In genomic region chr18:10124557-10124956, GRCh38 we compare ENCODE assay signal across 19 cellular contexts.
DNase-seq lines count a peak whose midpoint lies in the region; ATAC-seq and TF ChIP-seq lines count a peak whose summit lies in the region.
"Had no signal": no experiment of that assay in that cellular context is flagged by ENCODE, and none has a peak within 500 bp of the region (broad histone marks: within the 10 kb centered on the region; RNA-seq: fewer than 3 reads in every experiment).

No MANE protein-coding gene starts in this region.

- H3K27me3 ChIP-seq in hepatocyte, result no peaks in the 10 kb centered on the region
- H3K27me3 ChIP-seq in neural progenitor cell, result peaks cover 3% of the 10 kb centered on the region
- H3K27me3 ChIP-seq in vagina, result no peaks in the 10 kb centered on the region

- no peak overlapping the region for H2AFZ ChIP-seq in hepatocyte
- H2AFZ ChIP-seq in neural progenitor cell (replicated peaks), result no peak overlapping the region
- H2AFZ ChIP-seq: GM23248 had no signal

- H3K4me1 ChIP-seq in hepatocyte (ENCODE audit: insufficient read depth), result peaks cover 20% of the 10 kb centered on the region
- peaks cover 6% of the 10 kb centered on the region for H3K4me1 ChIP-seq in neural progenitor cell
- peaks cover 37% of the 10 kb centered on the region for H3K4me1 ChIP-seq in vagina

- H3K4me2 ChIP-seq in hepatocyte (no peak overlapping the region), neural progenitor cell (no peak overlapping the region)

- H3K4me1 Mint-ChIP-seq in T-helper 1 cell treated with Interleukin-12 subunit alpha and Interleukin-12 subunit beta and Interleukin-4 antibody, amounts not matched to agents 30 μg/mL and 1 μg/mL, for 36 hours (ENCODE audit: low read depth), result peaks cover 14% of the 10 kb centered on the region
- peaks cover 69% of the 10 kb centered on the region for H3K4me1 Mint-ChIP-seq in neural progenitor cell

- H3K9me2 ChIP-seq in hepatocyte (replicated peaks; ENCODE audit: insufficient read depth), result no peaks in the 10 kb centered on the region

- H3F3A ChIP-seq in neural progenitor cell (ENCODE audit: low read depth), result no peaks in the 10 kb centered on the region

- DNase-seq in T-helper 1 cell, result no peak
- no peak for DNase-seq in hepatocyte (ENCODE audit: low spot score)
- DNase-seq in neural progenitor cell (ENCODE audit: low spot score), result no peak
- DNase-seq in vagina (ENCODE audit: extremely low spot score in 2 of 2), result peak; percentile 58 to 69
- DNase-seq in T-helper 9 cell, result no peak
- DNase-seq in cerebellar cortex (ENCODE audit: low spot score), result no peak
- DNase-seq: COR-L47, DMS 273 treated with DMSO at 0.1 percent for 48 hours, GDM1, GM23248, NCI-H1092 treated with DMSO at 0.1 percent for 48 hours, NCI-H2081, NCI-H510A, NCI-H82, OCI-M1, Right ventricle myocardium superior had no signal

- TF ChIP-seq POLR2A in vagina (IDR thresholded peaks at IDR 0.05), result no peak

- H3K9me3 ChIP-seq in hepatocyte (ENCODE audit: low read depth) (no peaks in the 10 kb centered on the region), neural progenitor cell (ENCODE audit: low read depth) (peaks cover under 1% of the 10 kb centered on the region), vagina (no peaks in the 10 kb centered on the region)

- no peak for TF ChIP-seq CTCF in hepatocyte (IDR thresholded peaks at IDR 0.05; ENCODE audit: poor library complexity)
- no peak for TF ChIP-seq CTCF in neural progenitor cell (IDR thresholded peaks at IDR 0.05)
- TF ChIP-seq CTCF in vagina (IDR thresholded peaks at IDR 0.05), result no peak

- no peak for ATAC-seq in HG02938 (IDR thresholded peaks at IDR 0.05; ENCODE audit: unreplicated experiment)

- no peaks in the 10 kb centered on the region for H3K79me2 ChIP-seq in hepatocyte
- H3K79me2 ChIP-seq in neural progenitor cell (ENCODE audit: low read depth), result no peaks in the 10 kb centered on the region

- H4K20me1 ChIP-seq in hepatocyte (ENCODE audit: insufficient read depth, poor library complexity, severe bottlenecking) (no peaks in the 10 kb centered on the region), neural progenitor cell (ENCODE audit: low read depth) (no peaks in the 10 kb centered on the region)

- H3K4me3 ChIP-seq in hepatocyte, result no peak overlapping the region
- no peak overlapping the region for H3K4me3 ChIP-seq in neural progenitor cell
- H3K4me3 ChIP-seq in vagina, result no peak overlapping the region
- H3K4me3 ChIP-seq: GM23248 had no signal

- intact Hi-C loops in vagina (cut with DNase I), result no loop called here

- H3K36me3 ChIP-seq in hepatocyte (replicated peaks; ENCODE audit: insufficient read depth, low read depth), result no peaks in the 10 kb centered on the region
- H3K36me3 ChIP-seq in neural progenitor cell, result no peaks in the 10 kb centered on the region
- H3K36me3 ChIP-seq in vagina, result no peaks in the 10 kb centered on the region

- H3K9ac ChIP-seq in neural progenitor cell, result no peak overlapping the region
- H3K9ac ChIP-seq: GM23248 had no signal

- H3K27me3 Mint-ChIP-seq in T-helper 1 cell treated with Interleukin-12 subunit alpha and Interleukin-12 subunit beta and Interleukin-4 antibody, amounts not matched to agents 30 μg/mL and 1 μg/mL, for 36 hours (ENCODE audit: low read depth), result peaks cover 4% of the 10 kb centered on the region
- peaks cover 2% of the 10 kb centered on the region for H3K27me3 Mint-ChIP-seq in neural progenitor cell (ENCODE audit: insufficient read depth, low read depth)

- H3K27ac Mint-ChIP-seq in T-helper 1 cell treated with Interleukin-12 subunit alpha and Interleukin-12 subunit beta and Interleukin-4 antibody, amounts not matched to agents 30 μg/mL and 1 μg/mL, for 36 hours, result peak overlapping the region; percentile 82
- peak overlapping the region; percentile 96 for H3K27ac Mint-ChIP-seq in neural progenitor cell

- peak overlapping the region; percentile 10 for H3K27ac ChIP-seq in hepatocyte
- H3K27ac ChIP-seq in neural progenitor cell, result no peak overlapping the region
- H3K27ac ChIP-seq in vagina, result no peak overlapping the region
- H3K27ac ChIP-seq: 22Rv1, GM23248 had no signal

- no peaks in the 10 kb centered on the region for H3K9me3 Mint-ChIP-seq in T-helper 1 cell treated with Interleukin-12 subunit alpha and Interleukin-12 subunit beta and Interleukin-4 antibody, amounts not matched to agents 30 μg/mL and 1 μg/mL, for 36 hours
- peaks cover 13% of the 10 kb centered on the region for H3K9me3 Mint-ChIP-seq in neural progenitor cell

- no peak overlapping the region for H3K4me3 Mint-ChIP-seq in T-helper 1 cell treated with Interleukin-12 subunit alpha and Interleukin-12 subunit beta and Interleukin-4 antibody, amounts not matched to agents 30 μg/mL and 1 μg/mL, for 36 hours
- no peak overlapping the region for H3K4me3 Mint-ChIP-seq in neural progenitor cell

- no peaks in the 10 kb centered on the region for H3K36me3 Mint-ChIP-seq in T-helper 1 cell treated with Interleukin-12 subunit alpha and Interleukin-12 subunit beta and Interleukin-4 antibody, amounts not matched to agents 30 μg/mL and 1 μg/mL, for 36 hours (ENCODE audit: low read depth)
- peaks cover 2% of the 10 kb centered on the region for H3K36me3 Mint-ChIP-seq in neural progenitor cell

- 97% methylated on average over 4 of the region's 4 CpGs for WGBS in hepatocyte (ENCODE audit: low lambda C conversion rate, missing lambda C conversion rate)

Comparison
In these comparisons a context has a peak if more than half of its experiments do, and no peak if none do; other contexts are left out.
1. DNase-seq: peak in vagina (2 of 2); none in T-helper 1 cell (0 of 5), hepatocyte (single experiment), neural progenitor cell (single experiment), T-helper 9 cell (single experiment) and cerebellar cortex (single experiment).